ENCODE assay signal across 32 cellular contexts in the genomic region with DNA sequence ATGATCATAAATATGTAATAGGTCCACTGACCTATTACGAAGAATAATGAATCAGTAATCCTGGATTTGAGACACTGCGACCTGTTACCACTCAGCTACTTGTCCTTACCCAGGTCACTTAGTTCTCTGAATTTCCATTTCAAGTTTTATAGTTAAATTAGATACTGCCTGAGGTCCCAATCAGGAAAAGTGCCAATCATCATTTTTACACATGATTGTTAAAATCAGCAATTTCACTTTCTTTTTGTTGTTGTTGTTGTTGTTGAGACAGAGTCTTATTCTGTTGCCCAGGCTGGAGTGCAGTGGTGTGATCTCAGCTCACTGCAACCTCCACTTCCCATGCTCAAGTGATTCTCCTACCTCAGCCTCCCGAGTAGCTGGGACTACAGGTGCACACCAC.
"Had no signal": no experiment of that assay in that cellular context is flagged by ENCODE, and none has a peak within 500 bp of the region (broad histone marks: within the 10 kb centered on the region; RNA-seq: fewer than 3 reads in every experiment).

No MANE protein-coding gene starts in this region.

- H3K9me3 ChIP-seq: adrenal gland, body of pancreas, breast epithelium had no signal

- FAIRE-seq: colon had no signal

- H3K4me1 ChIP-seq: body of pancreas, breast epithelium had no signal

- ATAC-seq: activated CD8-positive, alpha-beta T cell treated with anti-CD3 and anti-CD28 coated beads for 36 hours; activated naive CD4-positive, alpha-beta T cell treated with anti-CD3 and anti-CD28 coated beads, Interleukin-2, amount 50 U/mL, for 72 hours; activated T-cell treated with anti-CD3 and anti-CD28 coated beads, Interleukin-2, amount 50 U/mL, for 4 hours; activated T-cell treated with anti-CD3 and anti-CD28 coated beads, Interleukin-2, amount 50 U/mL, for 72 hours; activated T-helper 17 cell treated with anti-CD3 and anti-CD28 coated beads, Interleukin-2, amount 50 U/mL, for 72 hours; body of pancreas had no signal

- H3K4me3 ChIP-seq: body of pancreas, breast epithelium had no signal

- H3K27me3 ChIP-seq: adrenal gland, body of pancreas, brain microvascular endothelial cell, breast epithelium had no signal

- H3K27ac ChIP-seq: adrenal gland, body of pancreas, brain microvascular endothelial cell, breast epithelium, VCaP had no signal

- DNase-seq: activated B cell treated with CpG ODN at 0.5 μM for 24 hours; activated CD4-positive, alpha-beta memory T cell treated with anti-CD3 and anti-CD28 coated beads for 36 hours; activated CD4-positive, alpha-beta T cell treated with anti-CD3 and anti-CD28 coated beads for 4 hours; activated CD4-positive, alpha-beta T cell treated with anti-CD3 and anti-CD28 coated beads, Interleukin-2, amount 10 ng/mL, durations not matched to agents 24 days and 14 days; activated CD4-positive, alpha-beta T cell treated with anti-CD3 and anti-CD28 coated beads, Interleukin-2, amount 50 U/mL, for 1 hour; activated CD4-positive, alpha-beta T cell treated with anti-CD3 and anti-CD28 coated beads, Interleukin-2, amount 50 U/mL, for 4 hours; activated CD4-positive, CD25-positive, alpha-beta regulatory T cell treated with anti-CD3 and anti-CD28 coated beads, Interleukin-2, amount 50 U/mL, for 72 hours; activated CD8-positive, alpha-beta memory T cell treated with anti-CD3 and anti-CD28 coated beads, Interleukin-2, amount 50 U/mL, for 4 hours; activated CD8-positive, alpha-beta T cell treated with anti-CD3 and anti-CD28 coated beads for 36 hours; activated effector memory CD4-positive, alpha-beta T cell treated with anti-CD3 and anti-CD28 coated beads, Interleukin-2, amount 50 U/mL, for 16 hours; activated gamma-delta T cell treated with Interleukin-2 at 50 U/mL for 16 hours; activated naive CD4-positive, alpha-beta T cell; activated naive CD4-positive, alpha-beta T cell treated with anti-CD3 and anti-CD28 coated beads for 36 hours; activated naive CD4-positive, alpha-beta T cell treated with anti-CD3 and anti-CD28 coated beads, Interleukin-2, amount 50 U/mL, for 16 hours; activated naive CD8-positive, alpha-beta T cell treated with anti-CD3 and anti-CD28 coated beads for 36 hours; activated T-cell treated with anti-CD3 and anti-CD28 coated beads for 4 hours; activated T-cell treated with anti-CD3 and anti-CD28 coated beads, Interleukin-2, amount 50 U/mL, for 1 hour; activated T-cell treated with anti-CD3 and anti-CD28 coated beads, Interleukin-2, amount 50 U/mL, for 4 hours; activated T-cell treated with anti-CD3 and anti-CD28 coated beads, Interleukin-2, amount 50 U/mL, for 72 hours; adrenal gland; amniotic stem cell; aorta; body of pancreas; brain microvascular endothelial cell; central memory CD4-positive, alpha-beta T cell; T-helper 2 cell; T-helper 9 cell had no signal

- H3K36me3 ChIP-seq: adrenal gland, brain microvascular endothelial cell, breast epithelium had no signal
